ENCODE assay signal across 1 cellular context in the genomic region with DNA sequence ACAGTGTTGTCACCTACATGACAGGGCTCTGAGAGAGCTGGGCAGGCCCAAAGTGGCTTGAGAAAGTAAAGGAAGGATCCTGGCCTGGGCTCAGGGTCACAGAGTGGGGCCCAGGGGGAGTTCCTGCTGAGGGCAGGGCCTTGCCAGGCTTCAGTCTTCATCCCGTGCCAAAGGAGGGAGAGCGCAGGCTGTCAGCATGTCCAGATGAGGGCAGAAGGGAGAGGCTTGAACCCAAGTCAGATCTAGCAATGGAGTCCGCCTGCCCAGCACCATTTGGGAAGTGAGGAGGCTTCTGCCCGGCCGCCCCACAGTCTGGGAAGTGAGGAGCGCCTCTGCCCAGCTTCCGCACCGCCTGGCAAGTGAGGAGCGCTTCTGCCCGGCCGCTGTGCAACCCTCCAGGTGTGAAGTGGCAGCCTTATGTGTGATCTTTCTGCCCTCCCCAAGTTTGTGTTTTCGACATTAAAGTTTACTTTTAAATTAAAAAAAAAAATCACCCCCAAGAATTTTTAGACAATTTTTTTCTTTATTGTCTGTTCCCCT.
TF ChIP-seq lines count a peak whose summit lies in the region.

No MANE protein-coding gene starts in this region.

TF ChIP-seq in GM23338, 12 proteins besides CTCF, POLR2A, EP300 and RAD21 (continued from another document):
- TF ChIP-seq ZNF462 (CRISPR knock-in tag; IDR thresholded peaks at IDR 0.05) (no peak), CREB1 (CRISPR knock-in tag; IDR thresholded peaks at IDR 0.05; ENCODE audit: low read depth) (no peak), STAT1 (IDR thresholded peaks at IDR 0.05; ENCODE audit: unreplicated experiment) (no peak)
